8 cellular contexts compared by ENCODE assay signal in genomic region chrX:154485150-154486051, GRCh38. TPM values are rescaled to one million over a fixed set of nuclear protein-coding genes. Genes with fewer than 3 reads are reported as not detected.
DNase-seq lines count a peak whose midpoint lies in the region; ATAC-seq, FAIRE-seq and TF ChIP-seq lines count a peak whose summit lies in the region.

No MANE protein-coding gene starts in this region.

- intact Hi-C loops in Panc1 (cut with micrococcal nuclease; ENCODE audit: unreplicated experiment): no loop called here
- intact Hi-C loops in sciatic nerve (cut with DNase I): no loop called here

- peak overlapping the region; percentile 78 for H3K27ac ChIP-seq in Panc1 (ENCODE audit: low read length)

- POLR2A ChIA-PET in Panc1 (lab: Charles Lee): no interaction called here

- H3K4me3 ChIP-seq in Panc1 (ENCODE audit: low read depth in 2 of 2, low read length in 2 of 2) (peak overlapping the region; percentile 63 to 71), fibroblast of pulmonary artery (replicated peaks; ENCODE audit: low read depth, low read length) (peak overlapping the region; percentile 57)

- H3K4me1 ChIP-seq in Panc1 (ENCODE audit: control insufficient read depth, insufficient read depth, low read length): peaks cover 28% of the 10 kb centered on the region

- TF ChIP-seq CTCF in Panc1 (IDR thresholded peaks at IDR 0.05) (no peak), fibroblast of pulmonary artery (IDR thresholded peaks at IDR 0.05; ENCODE audit: low read length, missing control alignments) (no peak)

- no peaks in the 10 kb centered on the region for H3K27me3 ChIP-seq in Panc1 (ENCODE audit: control insufficient read depth, insufficient read depth, low read length)

- H3K36me3 ChIP-seq in Panc1 (ENCODE audit: control insufficient read depth, insufficient read depth, low read length): no peaks in the 10 kb centered on the region

- no peak for TF ChIP-seq POLR2A in GM12891 (IDR thresholded peaks at IDR 0.05; ENCODE audit: low read depth, low read length)

- CTCF ChIA-PET in Panc1 (lab: Charles Lee): no interaction called here

- no TSS peak for BruUV-seq in Panc1 (replicated peaks; lab: Mats Ljungman, UMichigan)

- DNase-seq in GM12891 (ENCODE audit: insufficient read length, low spot score) (no peak), Panc1 (ENCODE audit: low read depth, low spot score) (no peak), fibroblast of pulmonary artery (ENCODE audit: low read depth) (no peak), sciatic nerve (ENCODE audit: low spot score) (peak; percentile 64), NCI-H345 treated with DMSO at 0.1 percent for 48 hours (lab: John Stamatoyannopoulos, UW; ENCODE audit: unreplicated experiment) (no peak)

- in situ Hi-C loops in Panc1 (cut with HindIII; ENCODE audit: low pct_unique_long_range_greater_than_20kb, low sequenced_read_pairs): no loop called here

- no peaks in the 10 kb centered on the region for H3K9me3 ChIP-seq in Panc1 (ENCODE audit: control insufficient read depth, insufficient read depth, low read depth, low read length)

- no peak for ATAC-seq in Panc1
- ATAC-seq in sciatic nerve: no peak
- ATAC-seq in GM19351 (IDR thresholded peaks at IDR 0.05; ENCODE audit: unreplicated experiment): no peak
- no peak for ATAC-seq in HG02623 (IDR thresholded peaks at IDR 0.05; ENCODE audit: unreplicated experiment)
- ATAC-seq in HG03521 (IDR thresholded peaks at IDR 0.05; ENCODE audit: unreplicated experiment): no peak

- FAIRE-seq in GM12891 (lab: Jason Lieb, UNC): peak; percentile 96

TF ChIP-seq in GM12891, 5 proteins besides CTCF, POLR2A, EP300 and RAD21:
- no peak for TF ChIP-seq POLR2AphosphoS5 (IDR thresholded peaks at IDR 0.05; ENCODE audit: low read depth, low read length)
- no peak for TF ChIP-seq PAX5 (IDR thresholded peaks at IDR 0.05; ENCODE audit: insufficient read depth, low read length, severe bottlenecking)
- no peak for TF ChIP-seq POU2F2 (IDR thresholded peaks at IDR 0.05; ENCODE audit: low read depth, low read length)
- TF ChIP-seq SPI1 (IDR thresholded peaks at IDR 0.05; ENCODE audit: low read depth, low read length): no peak
- no peak for TF ChIP-seq TAF1 (IDR thresholded peaks at IDR 0.05; ENCODE audit: low read depth, low read length)

RNA-seq across cellular contexts. Expression of gene UBL4A, which starts 1.0 kb away (rescaled TPM):
- polyA plus RNA-seq in GM12891 (2012; ENCODE audit: low read depth, missing spikeins): 16.6 TPM
- total RNA-seq in Panc1 (2021; ENCODE audit: unreplicated experiment) (65.4 TPM), sciatic nerve (29.4 TPM)
- 96.8 TPM for polyA plus RNA-seq in Panc1 (2012; ENCODE audit: insufficient read length)

RNA-seq across cellular contexts. Expression of gene SLC10A3, which starts 5.0 kb away (rescaled TPM):
- 10.0 TPM for polyA plus RNA-seq in GM12891 (2012; ENCODE audit: low read depth, missing spikeins)
- total RNA-seq in Panc1 (2021; ENCODE audit: unreplicated experiment) (64.1 TPM), sciatic nerve (17.7 TPM)
- 92.1 TPM for polyA plus RNA-seq in Panc1 (2012; ENCODE audit: insufficient read length)

RNA-seq across cellular contexts. Expression of gene LAGE3, which starts 6.3 kb away (rescaled TPM):
- 30.5 TPM for polyA plus RNA-seq in GM12891 (2012; ENCODE audit: low read depth, missing spikeins)
- 175 TPM for total RNA-seq in Panc1 (2021; ENCODE audit: unreplicated experiment)
- polyA plus RNA-seq in Panc1 (2012; ENCODE audit: insufficient read length): 304 TPM
- total RNA-seq in sciatic nerve: 10.6 TPM

RNA-seq across cellular contexts. Expression of gene PLXNA3, which starts 27.3 kb away (rescaled TPM):
- 15.8 TPM for polyA plus RNA-seq in GM12891 (2012; ENCODE audit: low read depth, missing spikeins)
- total RNA-seq in Panc1 (2021; ENCODE audit: unreplicated experiment): 128 TPM
- 155 TPM for polyA plus RNA-seq in Panc1 (2012; ENCODE audit: insufficient read length)
- total RNA-seq in sciatic nerve: 73.0 TPM

RNA-seq across cellular contexts. Expression of gene FAM3A, which starts 30.6 kb away (rescaled TPM):
- polyA plus RNA-seq in GM12891 (2012; ENCODE audit: low read depth, missing spikeins): 16.1 TPM
- total RNA-seq in Panc1 (2021; ENCODE audit: unreplicated experiment): 88.8 TPM
- 137 TPM for polyA plus RNA-seq in Panc1 (2012; ENCODE audit: insufficient read length)
- 40.3 TPM for total RNA-seq in sciatic nerve

Comparison
In these comparisons a context has a peak if more than half of its experiments do, and no peak if none do; other contexts are left out.
1. RNA of gene LAGE3, which starts 6.3 kb away (total RNA-seq): 175 TPM in Panc1 (single experiment); 10.6 TPM in sciatic nerve (single experiment); every median in the first group is over 10 times any median in the second.